In the genomic region with DNA sequence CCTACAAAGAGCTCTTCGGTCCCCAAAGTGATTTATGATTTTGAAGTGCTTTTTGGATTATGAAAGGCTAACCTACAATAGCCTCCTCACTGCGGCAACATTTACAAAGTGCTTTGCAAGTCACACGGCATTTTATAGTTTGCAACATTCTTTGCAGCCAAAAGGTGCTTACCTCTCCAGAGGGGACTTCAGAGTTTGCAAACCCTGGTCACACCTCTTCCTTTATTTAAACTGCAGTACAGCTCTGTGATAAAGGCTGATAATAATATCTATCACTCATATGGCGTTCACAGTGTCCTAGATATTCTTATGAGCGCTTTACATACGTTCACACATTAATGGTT, we compare ENCODE assay signal across 22 cellular contexts. TPM values are rescaled to one million over a fixed set of nuclear protein-coding genes. Genes with fewer than 3 reads are reported as not detected.
DNase-seq lines count a peak whose midpoint lies in the region; ATAC-seq and TF ChIP-seq lines count a peak whose summit lies in the region.
"Had no signal": no experiment of that assay in that cellular context is flagged by ENCODE, and none has a peak within 500 bp of the region (broad histone marks: within the 10 kb centered on the region; RNA-seq: fewer than 3 reads in every experiment).

No MANE protein-coding gene starts in this region.

- DNase-seq in DMS79 treated with DMSO at 0.1 percent for 48 hours (lab: John Stamatoyannopoulos, UW) (peak; percentile 82), DMS79 (lab: John Stamatoyannopoulos, UW) (no peak), nephron progenitor cell (no peak), thyroid gland (no peak), Karpas-422 (no peak), SW 1271 (lab: John Stamatoyannopoulos, UW) (no peak)
- DNase-seq: activated CD8-positive, alpha-beta memory T cell treated with anti-CD3 and anti-CD28 coated beads for 24 hours; activated naive CD8-positive, alpha-beta T cell treated with anti-CD3 and anti-CD28 coated beads, Interleukin-2, amount 10 ng/mL, durations not matched to agents 7 days and 5 days; DND-41; effector memory CD4-positive, alpha-beta T cell; H7; NCI-H1105 treated with DMSO at 0.1 percent for 48 hours; stimulated activated CD4-positive, alpha-beta T cell treated with anti-CD3 and anti-CD28 coated beads, Interleukin-2, amount 100 ng/mL, for 24 hours had no signal

- H3K36me3 ChIP-seq in thyroid gland, result no peaks in the 10 kb centered on the region
- H3K36me3 ChIP-seq in Karpas-422 (ENCODE audit: insufficient read depth, low read length), result no peaks in the 10 kb centered on the region
- H3K36me3 ChIP-seq: suprapubic skin had no signal

- H3K36me3 Mint-ChIP-seq in nephron progenitor cell (ENCODE audit: low read depth), result no peaks in the 10 kb centered on the region
- H3K36me3 Mint-ChIP-seq: activated naive CD8-positive, alpha-beta T cell treated with anti-CD3 and anti-CD28 coated beads, Interleukin-2, amount 10 ng/mL, durations not matched to agents 7 days and 5 days; WTC11 had no signal

- no peak for TF ChIP-seq CTCF in nephron progenitor cell (IDR thresholded peaks at IDR 0.05)
- TF ChIP-seq CTCF in thyroid gland (IDR thresholded peaks at IDR 0.05), result no peak

- no peak for ATAC-seq in GM19324 (IDR thresholded peaks at IDR 0.05; ENCODE audit: low FRiP score, unreplicated experiment)

- no peaks in the 10 kb centered on the region for H3K79me2 ChIP-seq in Karpas-422 (ENCODE audit: low read length)

- H3K27me3 Mint-ChIP-seq in nephron progenitor cell (ENCODE audit: low read depth, poor library complexity), result no peaks in the 10 kb centered on the region
- H3K27me3 Mint-ChIP-seq: activated naive CD8-positive, alpha-beta T cell treated with anti-CD3 and anti-CD28 coated beads, Interleukin-2, amount 10 ng/mL, durations not matched to agents 7 days and 5 days had no signal

- no peak for TF ChIP-seq POLR2A in thyroid gland (IDR thresholded peaks at IDR 0.05)

- no peaks in the 10 kb centered on the region for H3K27me3 ChIP-seq in thyroid gland
- no peaks in the 10 kb centered on the region for H3K27me3 ChIP-seq in Karpas-422 (ENCODE audit: low read length)
- H3K27me3 ChIP-seq: suprapubic skin had no signal

- WGBS in thyroid gland, 2 donors, result 49 to 55% methylated on average over 6 of the region's 6 CpGs

- intact Hi-C loops in thyroid gland (cut with DNase I), result no loop called here

- H3K27ac Mint-ChIP-seq in nephron progenitor cell, result peak overlapping the region; percentile 84
- H3K27ac Mint-ChIP-seq: activated T-helper 1 cell treated with anti-CD3 and anti-CD28 coated beads, Interleukin-12 subunit alpha, Interleukin-12 subunit beta, Interleukin-2, Interleukin-4 antibody, amounts not matched to agents 30 ng/mL and 10 ng/mL and 1 ng/mL, durations not matched to agents 14 hours and 24 hours and 36 hours; CD14-positive monocyte; T-helper 1 cell treated with Interleukin-12 subunit alpha and Interleukin-12 subunit beta and Interleukin-4 antibody, amounts not matched to agents 30 μg/mL and 1 μg/mL, for 36 hours; WTC11 had no signal

- peak overlapping the region; percentile 18 for H3K4me3 Mint-ChIP-seq in nephron progenitor cell
- H3K4me3 Mint-ChIP-seq: activated naive CD8-positive, alpha-beta T cell treated with anti-CD3 and anti-CD28 coated beads, Interleukin-2, amount 10 ng/mL, durations not matched to agents 7 days and 5 days; activated T-helper 1 cell treated with anti-CD3 and anti-CD28 coated beads, Interleukin-12 subunit alpha, Interleukin-12 subunit beta, Interleukin-2, Interleukin-4 antibody, amounts not matched to agents 30 ng/mL and 10 ng/mL and 1 ng/mL, durations not matched to agents 14 hours and 24 hours and 36 hours; CD14-positive monocyte; T-helper 1 cell treated with Interleukin-12 subunit alpha and Interleukin-12 subunit beta and Interleukin-4 antibody, amounts not matched to agents 30 μg/mL and 1 μg/mL, for 36 hours; WTC11 had no signal

- no peaks in the 10 kb centered on the region for H3K9me2 ChIP-seq in Karpas-422 (replicated peaks; ENCODE audit: insufficient read depth, low read length)

- H3K9ac ChIP-seq in Karpas-422 (ENCODE audit: low read length), result no peak overlapping the region

- H4K20me1 ChIP-seq in Karpas-422 (ENCODE audit: insufficient read depth, low read depth, low read length), result no peaks in the 10 kb centered on the region

- H3K4me3 ChIP-seq in thyroid gland (replicated peaks in 1 of 3) (no peak overlapping the region), Karpas-422 (ENCODE audit: low read length) (no peak overlapping the region)
- H3K4me3 ChIP-seq: suprapubic skin had no signal

- H3K4me1 Mint-ChIP-seq in nephron progenitor cell, result peaks cover 64% of the 10 kb centered on the region

- H3K4me1 ChIP-seq in thyroid gland, result peaks cover 30 to 36% of the 10 kb centered on the region in 2 donors
- peaks cover 40% of the 10 kb centered on the region for H3K4me1 ChIP-seq in Karpas-422 (ENCODE audit: low read length)

- H3K27ac ChIP-seq in cingulate gyrus (ENCODE audit: low read depth, low read length) (peak overlapping the region; percentile 40), thyroid gland (peak overlapping the region; percentile 73 to 85 (median 83)), Karpas-422 (ENCODE audit: low read length) (no peak overlapping the region)
- H3K27ac ChIP-seq: 22Rv1, suprapubic skin had no signal

- H2AFZ ChIP-seq in Karpas-422 (ENCODE audit: low read length), result no peak overlapping the region

- H3K4me2 ChIP-seq in Karpas-422 (ENCODE audit: low read depth, low read length, poor library complexity, severe bottlenecking), result no peak overlapping the region

- no peaks in the 10 kb centered on the region for H3K9me3 Mint-ChIP-seq in nephron progenitor cell
- H3K9me3 Mint-ChIP-seq: activated naive CD8-positive, alpha-beta T cell treated with anti-CD3 and anti-CD28 coated beads, Interleukin-2, amount 10 ng/mL, durations not matched to agents 7 days and 5 days; activated T-helper 1 cell treated with anti-CD3 and anti-CD28 coated beads, Interleukin-12 subunit alpha, Interleukin-12 subunit beta, Interleukin-2, Interleukin-4 antibody, amounts not matched to agents 30 ng/mL and 10 ng/mL and 1 ng/mL, durations not matched to agents 14 hours and 24 hours and 36 hours; T-helper 1 cell treated with Interleukin-12 subunit alpha and Interleukin-12 subunit beta and Interleukin-4 antibody, amounts not matched to agents 30 μg/mL and 1 μg/mL, for 36 hours; WTC11 had no signal

- no peaks in the 10 kb centered on the region for H3K9me3 ChIP-seq in thyroid gland
- H3K9me3 ChIP-seq in Karpas-422 (ENCODE audit: low read length), result no peaks in the 10 kb centered on the region
- H3K9me3 ChIP-seq: suprapubic skin had no signal

RNA-seq across cellular contexts. Expression of gene CRB2, which starts 20.0 kb away (rescaled TPM):
- under 1 TPM in 1 of 4 donors, not detected in 3; 0.11 TPM for total RNA-seq in thyroid gland
- total RNA-seq in Karpas-422 (2014; rRNA removed; shearing (Covaris generic); ENCODE audit: low replicate concordance), result not detected in 2 replicates
- total RNA-seq: activated naive CD8-positive, alpha-beta T cell treated with anti-CD3 and anti-CD28 coated beads, Interleukin-2, amount 10 ng/mL, durations not matched to agents 7 days and 5 days; activated T-helper 1 cell treated with anti-CD3 and anti-CD28 coated beads, Interleukin-12 subunit alpha, Interleukin-12 subunit beta, Interleukin-2, Interleukin-4 antibody, amounts not matched to agents 30 ng/mL and 10 ng/mL and 1 ng/mL, durations not matched to agents 14 hours and 24 hours and 36 hours; cardiac septum; suprapubic skin had no signal
